14 cellular contexts compared by ENCODE assay signal in the genomic region with DNA sequence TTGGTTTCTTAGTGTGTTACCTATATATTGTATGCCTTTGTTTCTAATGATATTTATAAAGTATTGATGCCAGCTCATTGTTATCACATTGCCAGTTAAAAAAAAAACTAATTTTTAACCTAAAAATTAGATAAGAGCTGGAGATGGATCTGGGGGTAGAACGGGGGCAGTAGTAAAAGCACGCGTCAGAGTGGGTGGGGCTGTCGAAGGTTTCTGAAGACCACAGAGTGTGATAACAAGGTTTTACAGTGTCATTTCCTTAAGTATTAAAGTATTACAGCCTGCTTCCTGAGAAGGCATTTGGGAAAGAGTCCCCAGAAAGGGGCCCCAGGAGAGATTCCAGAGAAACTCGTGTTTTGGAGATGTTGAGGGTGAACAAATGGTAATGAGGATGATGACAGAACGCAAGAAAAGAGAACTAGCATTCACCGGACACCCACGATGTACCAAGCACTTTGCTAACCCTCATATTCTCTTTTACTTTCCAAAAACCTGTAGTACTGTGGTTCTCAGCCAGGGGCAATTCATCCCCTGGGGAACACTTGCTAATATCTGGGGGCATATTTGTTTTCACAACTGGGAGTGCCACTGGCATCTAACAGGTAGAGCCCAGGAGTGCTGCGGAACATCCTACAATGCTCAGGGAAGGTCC. TPM values are rescaled to one million over a fixed set of nuclear protein-coding genes. Genes with fewer than 3 reads are reported as not detected.
"Had no signal": no experiment of that assay in that cellular context is flagged by ENCODE, and none has a peak within 500 bp of the region (broad histone marks: within the 10 kb centered on the region; RNA-seq: fewer than 3 reads in every experiment).

No MANE protein-coding gene starts in this region.

RNA-seq across cellular contexts. Expression of gene FCGR2B, which starts 1.2 kb away (rescaled TPM):
- total RNA-seq: activated CD8-positive, alpha-beta memory T cell treated with anti-CD3 and anti-CD28 coated beads for 36 hours; astrocyte; chondrocyte; endothelial cell of umbilical vein; fibroblast of lung; fibroblast of villous mesenchyme; hepatocyte; renal cortical epithelial cell; T-helper 1 cell treated with Interleukin-12 subunit alpha and Interleukin-12 subunit beta and Interleukin-4 antibody, amounts not matched to agents 30 ng/mL and 1 ng/mL, for 36 hours had no signal
- polyA plus RNA-seq: endothelial cell of umbilical vein, fibroblast of lung, hepatocyte, keratinocyte, neural cell had no signal

RNA-seq across cellular contexts. Expression of gene FCGR3B, which starts 30.8 kb away (rescaled TPM):
- total RNA-seq: activated CD8-positive, alpha-beta memory T cell treated with anti-CD3 and anti-CD28 coated beads for 36 hours; astrocyte; chondrocyte; endothelial cell of umbilical vein; fibroblast of lung; fibroblast of villous mesenchyme; hepatocyte; progenitor cell of endocrine pancreas; renal cortical epithelial cell; T-helper 1 cell treated with Interleukin-12 subunit alpha and Interleukin-12 subunit beta and Interleukin-4 antibody, amounts not matched to agents 30 ng/mL and 1 ng/mL, for 36 hours had no signal
- polyA plus RNA-seq: endothelial cell of umbilical vein, fibroblast of lung, hepatocyte, keratinocyte, neural cell had no signal

RNA-seq across cellular contexts. Expression of gene FCRLA, which starts 45.2 kb away (rescaled TPM):
- total RNA-seq: activated CD8-positive, alpha-beta memory T cell treated with anti-CD3 and anti-CD28 coated beads for 36 hours; chondrocyte; endothelial cell of umbilical vein; gastroesophageal sphincter; progenitor cell of endocrine pancreas; renal cortical epithelial cell; T-helper 1 cell treated with Interleukin-12 subunit alpha and Interleukin-12 subunit beta and Interleukin-4 antibody, amounts not matched to agents 30 ng/mL and 1 ng/mL, for 36 hours; vagina had no signal
- polyA plus RNA-seq: endothelial cell of umbilical vein, neural cell had no signal

RNA-seq across cellular contexts. Expression of gene FCRLB, which starts 59.6 kb away (rescaled TPM):
- total RNA-seq: vagina had no signal
